ENCODE assay signal across 2 cellular contexts in the genomic region with DNA sequence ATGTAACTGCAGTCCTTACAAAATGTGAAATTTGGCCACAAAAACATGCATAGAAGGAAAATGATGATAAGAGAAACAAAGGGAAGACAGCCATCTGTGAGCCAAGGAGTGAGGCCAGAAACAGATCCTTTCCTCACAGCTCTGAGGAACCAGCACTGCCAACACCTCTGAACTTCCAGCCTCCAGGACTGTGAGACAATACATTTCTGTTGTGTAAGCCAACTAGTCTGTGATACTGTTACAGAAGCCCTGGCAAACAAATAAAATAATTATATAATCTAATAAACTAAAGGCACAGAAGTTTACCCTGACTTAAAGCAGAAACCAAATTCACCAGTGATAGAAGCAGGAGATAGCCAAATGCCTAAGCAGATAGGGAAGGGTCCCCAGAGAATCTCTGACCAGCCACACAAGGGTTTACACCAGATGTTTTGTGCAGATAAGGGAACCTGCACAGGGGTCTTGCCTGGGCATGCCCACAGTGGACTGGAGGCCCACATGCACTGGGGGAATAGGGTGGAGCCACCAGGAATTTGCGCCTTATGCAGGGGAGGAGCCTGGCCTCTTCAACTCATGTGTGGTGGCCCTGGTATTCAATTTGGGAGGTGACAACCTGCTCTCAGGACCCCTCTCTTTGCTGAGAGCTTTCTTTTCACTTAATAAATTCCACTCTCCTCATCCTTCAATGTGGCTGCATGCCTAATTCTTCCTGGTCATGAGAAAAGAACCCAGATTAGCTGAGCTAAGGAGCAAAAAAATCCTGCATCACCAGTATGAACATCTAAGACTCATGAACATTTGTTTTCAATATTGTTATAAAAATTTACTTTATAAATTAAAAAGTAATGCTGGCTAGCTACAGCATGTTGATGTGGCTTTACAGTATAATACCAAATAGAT.
TF ChIP-seq lines count a peak whose summit lies in the region.

No MANE protein-coding gene starts in this region.

TF ChIP-seq in HepG2, 621 proteins besides CTCF, POLR2A, EP300 and RAD21 (continued from another document):
- TF ChIP-seq RFXAP (CRISPR knock-in tag; IDR thresholded peaks at IDR 0.05; ENCODE audit: borderline replicate concordance) (no peak), TP53 (CRISPR knock-in tag; conservative IDR thresholded peaks at IDR 0.05) (peak; percentile 99)

TF ChIP-seq in WTC11, 78 proteins besides CTCF, POLR2A, EP300 and RAD21:
- TF ChIP-seq, protein P1, sequence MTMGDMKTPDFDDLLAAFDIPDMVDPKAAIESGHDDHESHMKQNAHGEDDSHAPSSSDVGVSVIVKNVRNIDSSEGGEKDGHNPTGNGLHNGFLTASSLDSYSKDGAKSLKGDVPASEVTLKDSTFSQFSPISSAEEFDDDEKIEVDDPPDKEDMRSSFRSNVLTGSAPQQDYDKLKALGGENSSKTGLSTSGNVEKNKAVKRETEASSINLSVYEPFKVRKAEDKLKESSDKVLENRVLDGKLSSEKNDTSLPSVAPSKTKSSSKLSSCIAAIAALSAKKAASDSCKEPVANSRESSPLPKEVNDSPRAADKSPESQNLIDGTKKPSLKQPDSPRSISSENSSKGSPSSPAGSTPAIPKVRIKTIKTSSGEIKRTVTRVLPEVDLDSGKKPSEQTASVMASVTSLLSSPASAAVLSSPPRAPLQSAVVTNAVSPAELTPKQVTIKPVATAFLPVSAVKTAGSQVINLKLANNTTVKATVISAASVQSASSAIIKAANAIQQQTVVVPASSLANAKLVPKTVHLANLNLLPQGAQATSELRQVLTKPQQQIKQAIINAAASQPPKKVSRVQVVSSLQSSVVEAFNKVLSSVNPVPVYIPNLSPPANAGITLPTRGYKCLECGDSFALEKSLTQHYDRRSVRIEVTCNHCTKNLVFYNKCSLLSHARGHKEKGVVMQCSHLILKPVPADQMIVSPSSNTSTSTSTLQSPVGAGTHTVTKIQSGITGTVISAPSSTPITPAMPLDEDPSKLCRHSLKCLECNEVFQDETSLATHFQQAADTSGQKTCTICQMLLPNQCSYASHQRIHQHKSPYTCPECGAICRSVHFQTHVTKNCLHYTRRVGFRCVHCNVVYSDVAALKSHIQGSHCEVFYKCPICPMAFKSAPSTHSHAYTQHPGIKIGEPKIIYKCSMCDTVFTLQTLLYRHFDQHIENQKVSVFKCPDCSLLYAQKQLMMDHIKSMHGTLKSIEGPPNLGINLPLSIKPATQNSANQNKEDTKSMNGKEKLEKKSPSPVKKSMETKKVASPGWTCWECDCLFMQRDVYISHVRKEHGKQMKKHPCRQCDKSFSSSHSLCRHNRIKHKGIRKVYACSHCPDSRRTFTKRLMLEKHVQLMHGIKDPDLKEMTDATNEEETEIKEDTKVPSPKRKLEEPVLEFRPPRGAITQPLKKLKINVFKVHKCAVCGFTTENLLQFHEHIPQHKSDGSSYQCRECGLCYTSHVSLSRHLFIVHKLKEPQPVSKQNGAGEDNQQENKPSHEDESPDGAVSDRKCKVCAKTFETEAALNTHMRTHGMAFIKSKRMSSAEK (CRISPR knock-in tag; IDR thresholded peaks at IDR 0.05; ENCODE audit: borderline replicate concordance) = no peak
